1 cellular context compared by ENCODE assay signal in the genomic region with DNA sequence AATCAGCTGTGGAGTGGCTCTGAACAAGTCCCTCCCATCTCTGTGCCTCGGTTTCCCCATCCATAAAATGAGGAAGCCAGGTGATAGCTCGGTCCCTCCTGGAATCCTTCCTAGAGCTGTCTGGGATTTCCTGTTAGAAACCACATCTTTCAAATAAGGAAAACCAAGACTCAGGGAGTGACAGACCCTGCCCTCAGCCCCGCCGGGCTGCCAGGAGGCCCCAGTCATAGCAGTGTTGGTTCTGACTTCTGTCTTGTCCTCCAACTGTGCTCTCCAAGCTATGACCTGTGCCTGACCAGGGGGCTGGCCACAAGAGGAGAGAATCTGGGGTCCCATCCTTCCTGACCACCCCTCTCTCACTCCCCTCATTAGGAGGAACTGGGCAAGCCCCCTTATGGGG.
TF ChIP-seq lines count a peak whose summit lies in the region.

No MANE protein-coding gene starts in this region.

TF ChIP-seq in GM23338, 12 proteins besides CTCF, POLR2A, EP300 and RAD21:
- TF ChIP-seq, protein P1, sequence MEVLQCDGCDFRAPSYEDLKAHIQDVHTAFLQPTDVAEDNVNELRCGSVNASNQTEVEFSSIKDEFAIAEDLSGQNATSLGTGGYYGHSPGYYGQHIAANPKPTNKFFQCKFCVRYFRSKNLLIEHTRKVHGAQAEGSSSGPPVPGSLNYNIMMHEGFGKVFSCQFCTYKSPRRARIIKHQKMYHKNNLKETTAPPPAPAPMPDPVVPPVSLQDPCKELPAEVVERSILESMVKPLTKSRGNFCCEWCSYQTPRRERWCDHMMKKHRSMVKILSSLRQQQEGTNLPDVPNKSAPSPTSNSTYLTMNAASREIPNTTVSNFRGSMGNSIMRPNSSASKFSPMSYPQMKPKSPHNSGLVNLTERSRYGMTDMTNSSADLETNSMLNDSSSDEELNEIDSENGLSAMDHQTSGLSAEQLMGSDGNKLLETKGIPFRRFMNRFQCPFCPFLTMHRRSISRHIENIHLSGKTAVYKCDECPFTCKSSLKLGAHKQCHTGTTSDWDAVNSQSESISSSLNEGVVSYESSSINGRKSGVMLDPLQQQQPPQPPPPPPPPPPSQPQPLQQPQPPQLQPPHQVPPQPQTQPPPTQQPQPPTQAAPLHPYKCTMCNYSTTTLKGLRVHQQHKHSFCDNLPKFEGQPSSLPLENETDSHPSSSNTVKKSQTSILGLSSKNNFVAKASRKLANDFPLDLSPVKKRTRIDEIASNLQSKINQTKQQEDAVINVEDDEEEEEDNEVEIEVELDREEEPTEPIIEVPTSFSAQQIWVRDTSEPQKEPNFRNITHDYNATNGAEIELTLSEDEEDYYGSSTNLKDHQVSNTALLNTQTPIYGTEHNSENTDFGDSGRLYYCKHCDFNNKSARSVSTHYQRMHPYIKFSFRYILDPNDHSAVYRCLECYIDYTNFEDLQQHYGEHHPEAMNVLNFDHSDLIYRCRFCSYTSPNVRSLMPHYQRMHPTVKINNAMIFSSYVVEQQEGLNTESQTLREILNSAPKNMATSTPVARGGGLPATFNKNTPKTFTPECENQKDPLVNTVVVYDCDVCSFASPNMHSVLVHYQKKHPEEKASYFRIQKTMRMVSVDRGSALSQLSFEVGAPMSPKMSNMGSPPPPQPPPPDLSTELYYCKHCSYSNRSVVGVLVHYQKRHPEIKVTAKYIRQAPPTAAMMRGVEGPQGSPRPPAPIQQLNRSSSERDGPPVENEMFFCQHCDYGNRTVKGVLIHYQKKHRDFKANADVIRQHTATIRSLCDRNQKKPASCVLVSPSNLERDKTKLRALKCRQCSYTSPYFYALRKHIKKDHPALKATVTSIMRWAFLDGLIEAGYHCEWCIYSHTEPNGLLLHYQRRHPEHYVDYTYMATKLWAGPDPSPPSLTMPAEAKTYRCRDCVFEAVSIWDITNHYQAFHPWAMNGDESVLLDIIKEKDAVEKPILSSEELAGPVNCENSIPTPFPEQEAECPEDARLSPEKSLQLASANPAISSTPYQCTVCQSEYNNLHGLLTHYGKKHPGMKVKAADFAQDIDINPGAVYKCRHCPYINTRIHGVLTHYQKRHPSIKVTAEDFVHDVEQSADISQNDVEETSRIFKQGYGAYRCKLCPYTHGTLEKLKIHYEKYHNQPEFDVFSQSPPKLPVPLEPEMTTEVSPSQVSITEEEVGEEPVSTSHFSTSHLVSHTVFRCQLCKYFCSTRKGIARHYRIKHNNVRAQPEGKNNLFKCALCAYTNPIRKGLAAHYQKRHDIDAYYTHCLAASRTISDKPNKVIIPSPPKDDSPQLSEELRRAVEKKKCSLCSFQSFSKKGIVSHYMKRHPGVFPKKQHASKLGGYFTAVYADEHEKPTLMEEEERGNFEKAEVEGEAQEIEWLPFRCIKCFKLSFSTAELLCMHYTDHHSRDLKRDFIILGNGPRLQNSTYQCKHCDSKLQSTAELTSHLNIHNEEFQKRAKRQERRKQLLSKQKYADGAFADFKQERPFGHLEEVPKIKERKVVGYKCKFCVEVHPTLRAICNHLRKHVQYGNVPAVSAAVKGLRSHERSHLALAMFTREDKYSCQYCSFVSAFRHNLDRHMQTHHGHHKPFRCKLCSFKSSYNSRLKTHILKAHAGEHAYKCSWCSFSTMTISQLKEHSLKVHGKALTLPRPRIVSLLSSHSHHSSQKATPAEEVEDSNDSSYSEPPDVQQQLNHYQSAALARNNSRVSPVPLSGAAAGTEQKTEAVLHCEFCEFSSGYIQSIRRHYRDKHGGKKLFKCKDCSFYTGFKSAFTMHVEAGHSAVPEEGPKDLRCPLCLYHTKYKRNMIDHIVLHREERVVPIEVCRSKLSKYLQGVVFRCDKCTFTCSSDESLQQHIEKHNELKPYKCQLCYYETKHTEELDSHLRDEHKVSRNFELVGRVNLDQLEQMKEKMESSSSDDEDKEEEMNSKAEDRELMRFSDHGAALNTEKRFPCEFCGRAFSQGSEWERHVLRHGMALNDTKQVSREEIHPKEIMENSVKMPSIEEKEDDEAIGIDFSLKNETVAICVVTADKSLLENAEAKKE (CRISPR knock-in tag; IDR thresholded peaks at IDR 0.05), result no peak
- TF ChIP-seq, protein P2, sequence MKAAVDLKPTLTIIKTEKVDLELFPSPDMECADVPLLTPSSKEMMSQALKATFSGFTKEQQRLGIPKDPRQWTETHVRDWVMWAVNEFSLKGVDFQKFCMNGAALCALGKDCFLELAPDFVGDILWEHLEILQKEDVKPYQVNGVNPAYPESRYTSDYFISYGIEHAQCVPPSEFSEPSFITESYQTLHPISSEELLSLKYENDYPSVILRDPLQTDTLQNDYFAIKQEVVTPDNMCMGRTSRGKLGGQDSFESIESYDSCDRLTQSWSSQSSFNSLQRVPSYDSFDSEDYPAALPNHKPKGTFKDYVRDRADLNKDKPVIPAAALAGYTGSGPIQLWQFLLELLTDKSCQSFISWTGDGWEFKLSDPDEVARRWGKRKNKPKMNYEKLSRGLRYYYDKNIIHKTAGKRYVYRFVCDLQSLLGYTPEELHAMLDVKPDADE (IDR thresholded peaks at IDR 0.05), result no peak
- TF ChIP-seq EZH2phosphoT487 (IDR thresholded peaks at IDR 0.05; ENCODE audit: unreplicated experiment), result no peak
- no peak for TF ChIP-seq STAT1 (IDR thresholded peaks at IDR 0.05; ENCODE audit: unreplicated experiment)
- TF ChIP-seq, protein P3, sequence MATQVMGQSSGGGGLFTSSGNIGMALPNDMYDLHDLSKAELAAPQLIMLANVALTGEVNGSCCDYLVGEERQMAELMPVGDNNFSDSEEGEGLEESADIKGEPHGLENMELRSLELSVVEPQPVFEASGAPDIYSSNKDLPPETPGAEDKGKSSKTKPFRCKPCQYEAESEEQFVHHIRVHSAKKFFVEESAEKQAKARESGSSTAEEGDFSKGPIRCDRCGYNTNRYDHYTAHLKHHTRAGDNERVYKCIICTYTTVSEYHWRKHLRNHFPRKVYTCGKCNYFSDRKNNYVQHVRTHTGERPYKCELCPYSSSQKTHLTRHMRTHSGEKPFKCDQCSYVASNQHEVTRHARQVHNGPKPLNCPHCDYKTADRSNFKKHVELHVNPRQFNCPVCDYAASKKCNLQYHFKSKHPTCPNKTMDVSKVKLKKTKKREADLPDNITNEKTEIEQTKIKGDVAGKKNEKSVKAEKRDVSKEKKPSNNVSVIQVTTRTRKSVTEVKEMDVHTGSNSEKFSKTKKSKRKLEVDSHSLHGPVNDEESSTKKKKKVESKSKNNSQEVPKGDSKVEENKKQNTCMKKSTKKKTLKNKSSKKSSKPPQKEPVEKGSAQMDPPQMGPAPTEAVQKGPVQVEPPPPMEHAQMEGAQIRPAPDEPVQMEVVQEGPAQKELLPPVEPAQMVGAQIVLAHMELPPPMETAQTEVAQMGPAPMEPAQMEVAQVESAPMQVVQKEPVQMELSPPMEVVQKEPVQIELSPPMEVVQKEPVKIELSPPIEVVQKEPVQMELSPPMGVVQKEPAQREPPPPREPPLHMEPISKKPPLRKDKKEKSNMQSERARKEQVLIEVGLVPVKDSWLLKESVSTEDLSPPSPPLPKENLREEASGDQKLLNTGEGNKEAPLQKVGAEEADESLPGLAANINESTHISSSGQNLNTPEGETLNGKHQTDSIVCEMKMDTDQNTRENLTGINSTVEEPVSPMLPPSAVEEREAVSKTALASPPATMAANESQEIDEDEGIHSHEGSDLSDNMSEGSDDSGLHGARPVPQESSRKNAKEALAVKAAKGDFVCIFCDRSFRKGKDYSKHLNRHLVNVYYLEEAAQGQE (IDR thresholded peaks at IDR 0.05; ENCODE audit: unreplicated experiment), result no peak
- TF ChIP-seq JUNB (IDR thresholded peaks at IDR 0.05; ENCODE audit: unreplicated experiment), result no peak
